Comparison of ENCODE assay signal across 8 cellular contexts in the genomic region with DNA sequence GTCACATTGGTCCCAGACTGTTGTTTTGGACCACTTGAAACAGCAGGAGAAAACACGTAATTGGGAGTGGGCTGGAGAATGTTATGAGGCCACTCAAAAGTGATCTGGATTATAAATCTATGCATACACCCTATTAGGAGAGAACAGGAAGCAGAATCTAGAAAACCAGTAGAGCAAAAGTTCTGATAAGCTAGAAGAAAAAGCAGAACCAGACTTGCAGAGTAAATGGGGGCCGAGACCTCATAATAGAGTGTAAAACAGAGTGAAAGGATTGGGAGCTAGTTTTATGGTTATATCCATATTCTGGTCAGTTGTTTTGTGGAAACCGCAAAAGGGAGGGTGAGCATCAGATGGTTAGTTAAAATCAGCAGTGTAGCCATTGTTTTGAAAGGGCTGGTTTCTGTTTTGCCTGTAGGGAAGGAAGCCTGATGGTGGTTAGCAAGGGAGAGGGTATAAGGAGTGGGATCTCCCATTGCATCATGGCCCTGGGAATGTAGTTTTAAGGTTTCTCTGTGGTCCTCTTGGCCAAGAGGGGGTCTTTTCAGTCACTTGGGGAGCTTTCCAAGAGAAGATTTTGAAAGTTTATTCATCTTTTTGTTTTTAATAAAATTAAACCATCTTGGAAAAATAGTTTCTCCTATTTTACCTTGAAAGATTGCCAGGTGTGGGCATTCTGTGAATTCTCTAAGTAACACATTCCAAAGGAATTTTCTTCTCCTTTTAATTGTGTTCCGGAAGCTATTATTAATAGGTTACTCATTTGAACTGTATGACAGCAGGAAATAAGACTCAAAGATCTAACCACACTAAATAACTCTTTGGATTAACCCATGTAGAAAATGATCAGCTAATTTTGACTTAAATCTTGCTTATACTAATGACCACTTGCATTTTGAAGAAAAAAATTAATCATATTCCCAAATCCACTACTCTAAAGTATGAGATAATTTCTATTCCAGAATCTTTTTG. TPM values are rescaled to one million over a fixed set of nuclear protein-coding genes. Genes with fewer than 3 reads are reported as not detected.
DNase-seq lines count a peak whose midpoint lies in the region; ATAC-seq and TF ChIP-seq lines count a peak whose summit lies in the region.
"Had no signal": no experiment of that assay in that cellular context is flagged by ENCODE, and none has a peak within 500 bp of the region (broad histone marks: within the 10 kb centered on the region; RNA-seq: fewer than 3 reads in every experiment).

No MANE protein-coding gene starts in this region.

- 75% methylated on average over 4 of the region's 4 CpGs for WGBS in smooth muscle cell (ENCODE audit: low lambda C conversion rate)

- H3K27me3 ChIP-seq in smooth muscle cell (ENCODE audit: low read depth), result no peaks in the 10 kb centered on the region
- H3K27me3 ChIP-seq in H7 (ENCODE audit: control insufficient read depth, insufficient read depth, low read length), result no peaks in the 10 kb centered on the region

- no peak overlapping the region for H3K4me3 ChIP-seq in epithelial cell of proximal tubule (ENCODE audit: low read depth, low read length)
- no peak overlapping the region for H3K4me3 ChIP-seq in smooth muscle cell
- H3K4me3 ChIP-seq in H7 (ENCODE audit: insufficient read depth, low read depth, low read length), result no peak overlapping the region

- POLR2A ChIA-PET in RWPE1 (lab: Yijun Ruan, JAX; ENCODE audit: low non-redundant PET), result no interaction called here

- peak overlapping the region; percentile 67 for H3K27ac ChIP-seq in RWPE1
- H3K27ac ChIP-seq in smooth muscle cell (ENCODE audit: low read depth), result peak overlapping the region; percentile 7

- no peaks in the 10 kb centered on the region for H4K20me1 ChIP-seq in smooth muscle cell (ENCODE audit: low read depth)

- ATAC-seq in HG03135 (IDR thresholded peaks at IDR 0.05; ENCODE audit: unreplicated experiment), result peak; percentile 48
- ATAC-seq in GM18511 (IDR thresholded peaks at IDR 0.05; ENCODE audit: unreplicated experiment), result no peak

- H3K4me1 ChIP-seq in smooth muscle cell (ENCODE audit: low read depth), result no peaks in the 10 kb centered on the region

- no peaks in the 10 kb centered on the region for H3F3A ChIP-seq in smooth muscle cell (ENCODE audit: low read depth)

- H3K79me2 ChIP-seq in smooth muscle cell (ENCODE audit: low read depth), result no peaks in the 10 kb centered on the region

- H3K9me3 ChIP-seq in smooth muscle cell (replicated peaks; ENCODE audit: low read depth), result no peaks in the 10 kb centered on the region

- TF ChIP-seq CTCF in RWPE1 (conservative IDR thresholded peaks at IDR 0.05; ENCODE audit: low read depth) (no peak), epithelial cell of proximal tubule (conservative IDR thresholded peaks at IDR 0.05; ENCODE audit: low read depth, low read length) (no peak), smooth muscle cell (IDR thresholded peaks at IDR 0.05; ENCODE audit: borderline replicate concordance, insufficient read depth, poor library complexity, severe bottlenecking) (no peak)

- no peak overlapping the region for H2AFZ ChIP-seq in smooth muscle cell (ENCODE audit: low read depth)

- H3K36me3 ChIP-seq in smooth muscle cell (ENCODE audit: low read depth), result no peaks in the 10 kb centered on the region
- no peaks in the 10 kb centered on the region for H3K36me3 ChIP-seq in H7 (replicated peaks; ENCODE audit: control insufficient read depth, insufficient read depth, low read length)

- CTCF ChIA-PET in RWPE1 (lab: Yijun Ruan, JAX), result interaction anchor here (1.6 kb wide), 1 partner anchor 11 kb away, joined by 3 read pairs; no protein-coding TSS in a partner anchor

- H3K9ac ChIP-seq in smooth muscle cell (ENCODE audit: low read depth), result no peak overlapping the region

- H3K4me2 ChIP-seq in smooth muscle cell, result no peak overlapping the region

- DNase-seq in RWPE1 (ENCODE audit: low spot score), result peak; percentile 74
- DNase-seq in epithelial cell of proximal tubule (ENCODE audit: low read depth), result peak; percentile 59
- DNase-seq in smooth muscle cell (lab: John Stamatoyannopoulos, UW; ENCODE audit: unreplicated experiment), result no peak
- no peak for DNase-seq in H7
- no peak for DNase-seq in mucosa of gallbladder (ENCODE audit: low spot score)
- DNase-seq: NCI-H2107 had no signal

RNA-seq across cellular contexts. Expression of a gene that starts 17.3 kb away (rescaled TPM):
- total RNA-seq in epithelial cell of proximal tubule (116 and 200 TPM in 2 replicates), smooth muscle cell (222 and 245 TPM in 2 replicates), mucosa of gallbladder (396 TPM)
- polyA plus RNA-seq in smooth muscle cell, result 205 and 230 TPM in 2 replicates
- 149 and 177 TPM in 2 replicates for total RNA-seq in H7 (2014; rRNA removed; shearing (Covaris generic))

Comparison
In these comparisons a context has a peak if more than half of its experiments do, and no peak if none do; other contexts are left out.
1. DNase-seq: peak in RWPE1 (single experiment) and epithelial cell of proximal tubule (single experiment); none in smooth muscle cell (single experiment), H7 (single experiment) and mucosa of gallbladder (single experiment).